ENCODE assay signal across 15 cellular contexts in the genomic region with DNA sequence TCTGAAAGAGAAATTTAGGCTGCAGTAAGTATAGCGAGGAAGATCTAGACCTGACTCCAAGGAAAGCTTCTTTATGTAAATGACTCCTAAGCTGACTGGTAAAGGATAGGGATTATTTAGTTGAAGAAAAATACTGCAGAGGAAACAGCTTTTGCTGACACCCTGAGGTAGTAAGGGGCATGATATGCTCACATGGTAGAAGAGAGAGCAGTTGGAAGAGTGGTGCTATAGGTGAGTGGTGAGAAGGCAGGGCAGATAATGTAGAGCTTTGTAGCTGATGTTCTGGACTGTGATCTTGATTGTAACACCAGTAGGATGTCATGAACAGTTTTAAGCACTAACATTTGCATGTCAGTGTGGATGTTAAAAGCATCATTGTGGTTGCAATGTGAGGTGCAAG.
DNase-seq lines count a peak whose midpoint lies in the region; ATAC-seq, FAIRE-seq and TF ChIP-seq lines count a peak whose summit lies in the region.
"Had no signal": no experiment of that assay in that cellular context is flagged by ENCODE, and none has a peak within 500 bp of the region (broad histone marks: within the 10 kb centered on the region; RNA-seq: fewer than 3 reads in every experiment).

No MANE protein-coding gene starts in this region.

- H3K4me2 ChIP-seq in trophoblast cell (ENCODE audit: low read length): no peak overlapping the region

- H3K9ac ChIP-seq in trophoblast cell (ENCODE audit: low read length): no peak overlapping the region

- H4K12ac ChIP-seq in trophoblast cell (ENCODE audit: low read depth, low read length): no peak overlapping the region

- no CpG with 5 or more reads among the region's 1 CpG for WGBS in trophoblast cell (ENCODE audit: extremely low coverage, insufficient coverage, insufficient read length)

- H2BK5ac ChIP-seq in trophoblast cell (ENCODE audit: low read depth, low read length, poor library complexity): no peak overlapping the region

- H3K27ac ChIP-seq in VCaP (peak overlapping the region; percentile 66), trophoblast cell (ENCODE audit: low read depth, low read length) (no peak overlapping the region)

- peaks cover 9% of the 10 kb centered on the region for H3K27me3 Mint-ChIP-seq in chondrocyte (ENCODE audit: low read depth)

- H3K4me1 Mint-ChIP-seq in chondrocyte (ENCODE audit: low read depth): no peaks in the 10 kb centered on the region

- H3K9me3 ChIP-seq in trophoblast cell (ENCODE audit: insufficient read depth, low read depth, low read length): no peaks in the 10 kb centered on the region
- H3K9me3 ChIP-seq: Caco-2 had no signal

- H2BK120ac ChIP-seq in trophoblast cell (ENCODE audit: insufficient read depth, low read length, poor library complexity): no peak overlapping the region

- no peak overlapping the region for H3K4ac ChIP-seq in trophoblast cell (ENCODE audit: low read depth, low read length)

- ATAC-seq in GM21367 (IDR thresholded peaks at IDR 0.05; ENCODE audit: unreplicated experiment): no peak
- no peak for ATAC-seq in GM19463 (IDR thresholded peaks at IDR 0.05; ENCODE audit: unreplicated experiment)
- ATAC-seq: K562 had no signal

- H2AFZ ChIP-seq in trophoblast cell (ENCODE audit: insufficient read depth, low read length, poor library complexity): no peak overlapping the region

- no peaks in the 10 kb centered on the region for H3K27me3 ChIP-seq in trophoblast cell (ENCODE audit: insufficient read depth, low read length)

- H2AK5ac ChIP-seq in trophoblast cell (ENCODE audit: low read length): no peak overlapping the region

- TF ChIP-seq CTCF in D721Med (IDR thresholded peaks at IDR 0.05; ENCODE audit: insufficient read depth, missing control alignments): no peak
- TF ChIP-seq CTCF in VCaP (conservative IDR thresholded peaks at IDR 0.05): no peak
- no peak for TF ChIP-seq CTCF in chondrocyte (IDR thresholded peaks at IDR 0.05)

- no peaks in the 10 kb centered on the region for H3K36me3 ChIP-seq in trophoblast cell (ENCODE audit: control insufficient read depth in 1 of 2, insufficient read depth in 2 of 2, low read length in 2 of 2)

- H3K36me3 Mint-ChIP-seq in chondrocyte (ENCODE audit: low read depth): no peaks in the 10 kb centered on the region

- H3K14ac ChIP-seq in trophoblast cell (ENCODE audit: low read length): no peak overlapping the region

- no peak overlapping the region for H4K8ac ChIP-seq in trophoblast cell (ENCODE audit: low read depth, low read length)

- DNase-seq in D721Med (ENCODE audit: insufficient read length, low spot score) (no peak), HCEC 1CT (peak; percentile 11), trophoblast cell (no peak), NCI-H2107 treated with DMSO at 0.1 percent for 48 hours (lab: John Stamatoyannopoulos, UW; ENCODE audit: unreplicated experiment) (no peak), chondrocyte (ENCODE audit: low spot score) (no peak)
- DNase-seq: AML-193, Caco-2, DND-41, GF-D8, NCI-H1048, NCI-H1694 had no signal

- peak overlapping the region; percentile 14 for H3K23ac ChIP-seq in trophoblast cell (ENCODE audit: low read length)

- no peaks in the 10 kb centered on the region for H3K79me1 ChIP-seq in trophoblast cell (ENCODE audit: low read length)

- H3K18ac ChIP-seq in trophoblast cell (ENCODE audit: low read length): no peak overlapping the region

- no peak overlapping the region for H3K4me3 ChIP-seq in trophoblast cell (ENCODE audit: low read depth, low read length)
- H3K4me3 ChIP-seq: K562 had no signal

- no peak overlapping the region for H2BK12ac ChIP-seq in trophoblast cell (ENCODE audit: low read length)

- no peaks in the 10 kb centered on the region for H3K9me3 Mint-ChIP-seq in chondrocyte (ENCODE audit: low read depth)

- no peaks in the 10 kb centered on the region for H3K4me1 ChIP-seq in trophoblast cell (ENCODE audit: control insufficient read depth in 1 of 2, insufficient read depth in 2 of 2, low read length in 2 of 2)
- H3K4me1 ChIP-seq: Caco-2 had no signal

- FAIRE-seq in D721Med (lab: Jason Lieb, UNC): peak; percentile 35
- FAIRE-seq: K562 had no signal

- no peak overlapping the region for H4K91ac ChIP-seq in trophoblast cell (ENCODE audit: low read depth, low read length)

- H3K4me3 Mint-ChIP-seq in chondrocyte (ENCODE audit: unreplicated experiment): no peak overlapping the region

- H3K79me2 ChIP-seq in trophoblast cell (ENCODE audit: control insufficient read depth, insufficient read depth, low read length, poor library complexity): no peaks in the 10 kb centered on the region

- no peak overlapping the region for H3K27ac Mint-ChIP-seq in chondrocyte (ENCODE audit: unreplicated experiment)
